In genomic region chr3:128617270-128617556, GRCh38 we compare ENCODE assay signal across 1 cellular context.
TF ChIP-seq lines count a peak whose summit lies in the region.

No MANE protein-coding gene starts in this region.

TF ChIP-seq in HepG2, 621 proteins besides CTCF, POLR2A, EP300 and RAD21:
- TF ChIP-seq ZNF710 (CRISPR knock-in tag; IDR thresholded peaks at IDR 0.05; ENCODE audit: borderline replicate concordance): 0 out of 2 replicates have a peak, but pooled peaks have one; percentile 9
- TF ChIP-seq ZZZ3 (CRISPR knock-in tag; IDR thresholded peaks at IDR 0.05; ENCODE audit: borderline replicate concordance): 0 out of 2 replicates have a peak, but pooled peaks have one; percentile 3
- no peak for TF ChIP-seq HOXA5 (CRISPR knock-in tag; IDR thresholded peaks at IDR 0.05)
- no peak for TF ChIP-seq NR2C2 (CRISPR knock-in tag; IDR thresholded peaks at IDR 0.05; ENCODE audit: borderline replicate concordance)
- TF ChIP-seq ESRRA (CRISPR knock-in tag; IDR thresholded peaks at IDR 0.05; ENCODE audit: low read depth): no peak
- TF ChIP-seq ARHGAP35 (CRISPR knock-in tag; IDR thresholded peaks at IDR 0.05; ENCODE audit: borderline replicate concordance): 0 out of 2 replicates have a peak, but pooled peaks have one; percentile 10
- TF ChIP-seq ZNF839 (CRISPR knock-in tag; IDR thresholded peaks at IDR 0.05; ENCODE audit: borderline replicate concordance): 0 out of 2 replicates have a peak, but pooled peaks have one; percentile 2
- TF ChIP-seq ZBTB7A (CRISPR knock-in tag; IDR thresholded peaks at IDR 0.05): peak; percentile 80; the same call in 1 of the 2 replicates
- peak; percentile 30; the same call in 1 of the 2 replicates for TF ChIP-seq ZNF451 (CRISPR knock-in tag; IDR thresholded peaks at IDR 0.05)
- TF ChIP-seq U2AF1 (optimal IDR thresholded peaks at IDR 0.05; ENCODE audit: low read depth, low read length): no peak
- TF ChIP-seq BRF2 (CRISPR knock-in tag; IDR thresholded peaks at IDR 0.05): 0 out of 2 replicates have a peak, but pooled peaks have one; percentile 14
- 0 out of 2 replicates have a peak, but pooled peaks have one; percentile 8 for TF ChIP-seq FOXK1 (CRISPR knock-in tag; IDR thresholded peaks at IDR 0.05; ENCODE audit: borderline replicate concordance, low read depth)
- 0 out of 2 replicates have a peak, but pooled peaks have one; percentile 37 for TF ChIP-seq ZNF776 (CRISPR knock-in tag; IDR thresholded peaks at IDR 0.05)
- 0 out of 4 replicates have a peak, but pooled peaks of 1 of the 2 experiments have one; percentile 4 for TF ChIP-seq KLF16 (CRISPR knock-in tag; IDR thresholded peaks at IDR 0.05)
- peak; percentile 7 for TF ChIP-seq ZNF781 (CRISPR knock-in tag; IDR thresholded peaks at IDR 0.05; ENCODE audit: borderline replicate concordance, not compliant biosample characterization)
- 0 out of 2 replicates have a peak, but pooled peaks have one; percentile 6 for TF ChIP-seq MEF2D (CRISPR knock-in tag; IDR thresholded peaks at IDR 0.05)
- 0 out of 2 replicates have a peak, but pooled peaks have one; percentile 3 for TF ChIP-seq CHCHD3 (CRISPR knock-in tag; IDR thresholded peaks at IDR 0.05)
